13 cellular contexts compared by ENCODE assay signal in the genomic region with DNA sequence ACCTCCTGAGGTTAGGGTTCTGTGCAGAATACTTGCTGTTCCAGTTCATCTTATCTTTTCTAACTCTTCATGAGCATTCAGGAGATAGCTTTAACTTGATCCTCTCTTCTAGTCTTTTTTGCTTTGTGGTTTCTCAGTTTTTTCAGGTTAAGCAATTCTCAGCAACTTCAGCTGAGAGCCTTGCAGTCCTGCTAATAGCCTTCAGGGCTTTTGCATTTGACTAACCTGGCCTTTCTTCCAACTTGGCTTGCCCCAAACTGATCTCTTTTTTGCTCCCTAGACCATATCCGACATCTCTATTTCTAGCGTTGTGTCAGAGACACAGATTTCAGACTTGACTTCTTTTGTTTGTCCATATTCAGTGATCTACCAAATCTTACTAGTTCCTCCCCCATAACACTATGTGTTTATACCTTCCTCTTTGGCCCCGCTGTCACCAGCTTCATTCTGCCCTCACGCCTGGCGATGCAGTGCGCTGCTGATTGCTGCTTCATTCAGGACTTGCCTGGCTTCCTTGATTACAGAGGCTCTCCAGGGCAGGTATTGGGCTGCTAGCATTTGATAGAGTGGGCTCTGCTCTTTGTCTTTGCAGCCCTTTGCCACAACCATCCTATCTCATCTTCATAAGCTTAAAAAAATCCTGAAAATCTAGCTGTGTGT. TPM values are rescaled to one million over a fixed set of nuclear protein-coding genes. Genes with fewer than 3 reads are reported as not detected.
A peak's percentile ranks its signal among the peaks of the same experiment; 100 is the strongest.
DNase-seq lines count a peak whose midpoint lies in the region; ATAC-seq, FAIRE-seq and TF ChIP-seq lines count a peak whose summit lies in the region.
"Had no signal": no experiment of that assay in that cellular context is flagged by ENCODE, and none has a peak within 500 bp of the region (broad histone marks: within the 10 kb centered on the region; RNA-seq: fewer than 3 reads in every experiment).

No MANE protein-coding gene starts in this region.

- no peaks in the 10 kb centered on the region for H3K9me3 Mint-ChIP-seq in T-cell

- DNase-seq in GM12891 (ENCODE audit: insufficient read length, low spot score) (no peak), T-cell (no peak), right lobe of liver (no peak), NCI-H2029 treated with DMSO at 0.1 percent for 48 hours (lab: John Stamatoyannopoulos, UW) (no peak), DMS114 treated with DMSO at 0.1 percent for 48 hours (lab: John Stamatoyannopoulos, UW; ENCODE audit: unreplicated experiment) (no peak)
- DNase-seq: NCI-H1694 treated with DMSO at 0.1 percent for 48 hours had no signal

- H3K9me3 ChIP-seq in BLaER1 treated with 17β-estradiol and CSF1 and Interleukin-3, amounts not matched to agents 10 nM and 100 nM (replicated peaks in 1 of 11): no peaks in the 10 kb centered on the region; a peak in 1 of 22 replicates
- H3K9me3 ChIP-seq in right lobe of liver: no peaks in the 10 kb centered on the region
- H3K9me3 ChIP-seq: thoracic aorta had no signal

- CTCF ChIA-PET in T-cell (lab: Charles Lee): no interaction called here

- peak overlapping the region; percentile 51 to 70 (median 61) for H3K4me2 ChIP-seq in BLaER1 treated with 17β-estradiol and CSF1 and Interleukin-3, amounts not matched to agents 10 nM and 100 nM

- H4K20me1 ChIP-seq in BLaER1 treated with 17β-estradiol and CSF1 and Interleukin-3, amounts not matched to agents 10 nM and 100 nM: peaks cover 97 to 100% (median 99%) of the 10 kb centered on the region in 11 experiments

- TF ChIP-seq POLR2A in GM12891 (IDR thresholded peaks at IDR 0.05; ENCODE audit: low read depth, low read length) (no peak), right lobe of liver (IDR thresholded peaks at IDR 0.05) (no peak)

- peak overlapping the region in 5 of 11 experiments; percentile 1 to 45 (median 18); a peak in 4 of 22 replicates for H3K27ac ChIP-seq in BLaER1 treated with 17β-estradiol and CSF1 and Interleukin-3, amounts not matched to agents 10 nM and 100 nM
- H3K27ac ChIP-seq in right lobe of liver: no peak overlapping the region
- H3K27ac ChIP-seq: thoracic aorta had no signal

- H3K4me3 Mint-ChIP-seq in T-cell: peak overlapping the region in 2 of 3 donors; percentile 2 to 53

- peak in 2 of 4 experiments; percentile 29 to 42 for ATAC-seq in T-cell (replicated peaks in 1 of 4)
- peak; percentile 34 to 51 (median 45) for ATAC-seq in right lobe of liver
- ATAC-seq in GM18517 (IDR thresholded peaks at IDR 0.05; ENCODE audit: unreplicated experiment): no peak
- no peak for ATAC-seq in GM21723 (IDR thresholded peaks at IDR 0.05; ENCODE audit: unreplicated experiment)
- ATAC-seq: right cardiac atrium had no signal

- peaks cover 41 to 81% (median 72%) of the 10 kb centered on the region in 10 experiments for H3K4me1 ChIP-seq in BLaER1 treated with 17β-estradiol and CSF1 and Interleukin-3, amounts not matched to agents 10 nM and 100 nM
- H3K4me1 ChIP-seq in right lobe of liver: peaks cover 0 to 41% (median 11%) of the 10 kb centered on the region in 4 donors

- peak overlapping the region in 1 of 2 donors; percentile 2 for H3K27ac Mint-ChIP-seq in T-cell

- peaks cover 89 to 92% (median 92%) of the 10 kb centered on the region in 3 donors for H3K4me1 Mint-ChIP-seq in T-cell

- TF ChIP-seq CTCF in right lobe of liver (IDR thresholded peaks at IDR 0.05): no peak

- no peaks in the 10 kb centered on the region for H3K36me3 Mint-ChIP-seq in T-cell

- POLR2A ChIA-PET in T-cell (lab: Charles Lee): interaction anchor here (0.6 to 0.9 kb wide), 2 partner anchors 10 to 13 kb away, joined by 4 to 5 read pairs; partner anchors contain the start of gene CUL1 (in 1 of the 2)

- intact Hi-C loops in right lobe of liver (cut with DNase I): no loop called here

- no peaks in the 10 kb centered on the region for H3K27me3 ChIP-seq in BLaER1 treated with 17β-estradiol and CSF1 and Interleukin-3, amounts not matched to agents 10 nM and 100 nM
- H3K27me3 ChIP-seq in right lobe of liver: no peaks in the 10 kb centered on the region

- peaks cover 0 to 23% (median 0%) of the 10 kb centered on the region in 11 experiments; a peak in 4 of 22 replicates for H3K36me3 ChIP-seq in BLaER1 treated with 17β-estradiol and CSF1 and Interleukin-3, amounts not matched to agents 10 nM and 100 nM
- H3K36me3 ChIP-seq in right lobe of liver: no peaks in the 10 kb centered on the region
- H3K36me3 ChIP-seq: thoracic aorta had no signal

- no peaks in the 10 kb centered on the region for H3K27me3 Mint-ChIP-seq in T-cell

- peak; percentile 9 for FAIRE-seq in GM12891 (lab: Jason Lieb, UNC)
- FAIRE-seq: RCC 7860 had no signal

- H3K9ac ChIP-seq in BLaER1 treated with 17β-estradiol and CSF1 and Interleukin-3, amounts not matched to agents 10 nM and 100 nM: peak overlapping the region in 4 of 11 experiments; percentile 7 to 47 (median 32); a peak in 5 of 22 replicates

- 66% methylated on average over 4 of the region's 6 CpGs for WGBS in right lobe of liver (ENCODE audit: insufficient coverage, low coverage, low lambda C conversion rate, missing lambda C conversion rate)

- peak overlapping the region in 1 of 10 experiments; percentile 11; a peak in 1 of 20 replicates for H3K4me3 ChIP-seq in BLaER1 treated with 17β-estradiol and CSF1 and Interleukin-3, amounts not matched to agents 10 nM and 100 nM
- no peak overlapping the region for H3K4me3 ChIP-seq in right lobe of liver
- H3K4me3 ChIP-seq: lung, thoracic aorta had no signal

TF ChIP-seq in GM12891, 5 proteins besides CTCF, POLR2A, EP300 and RAD21:
- TF ChIP-seq PAX5 (IDR thresholded peaks at IDR 0.05; ENCODE audit: insufficient read depth, low read length, severe bottlenecking) (no peak), TAF1 (IDR thresholded peaks at IDR 0.05; ENCODE audit: low read depth, low read length) (no peak), POLR2AphosphoS5 (IDR thresholded peaks at IDR 0.05; ENCODE audit: low read depth, low read length) (no peak), POU2F2 (IDR thresholded peaks at IDR 0.05; ENCODE audit: low read depth, low read length) (no peak), SPI1 (IDR thresholded peaks at IDR 0.05; ENCODE audit: low read depth, low read length) (no peak)

RNA-seq across cellular contexts. Expression of gene CUL1, which starts 9.5 kb away (rescaled TPM):
- 30.8 TPM for polyA plus RNA-seq in GM12891 (2012; ENCODE audit: low read depth, missing spikeins)
- 10 to 100 TPM; 42.3 to 53.7 (median 49.9) TPM for total RNA-seq in T-cell
- 10 to 100 TPM; 22.3 to 46.3 (median 30.8) TPM for total RNA-seq in right lobe of liver

Comparison
In these comparisons a context has a peak if more than half of its experiments do, and no peak if none do; other contexts are left out.
1. ATAC-seq: peak in right lobe of liver (4 of 4); none in GM18517 (single experiment) and GM21723 (single experiment).